ENCODE assay signal across 8 cellular contexts in the genomic region with DNA sequence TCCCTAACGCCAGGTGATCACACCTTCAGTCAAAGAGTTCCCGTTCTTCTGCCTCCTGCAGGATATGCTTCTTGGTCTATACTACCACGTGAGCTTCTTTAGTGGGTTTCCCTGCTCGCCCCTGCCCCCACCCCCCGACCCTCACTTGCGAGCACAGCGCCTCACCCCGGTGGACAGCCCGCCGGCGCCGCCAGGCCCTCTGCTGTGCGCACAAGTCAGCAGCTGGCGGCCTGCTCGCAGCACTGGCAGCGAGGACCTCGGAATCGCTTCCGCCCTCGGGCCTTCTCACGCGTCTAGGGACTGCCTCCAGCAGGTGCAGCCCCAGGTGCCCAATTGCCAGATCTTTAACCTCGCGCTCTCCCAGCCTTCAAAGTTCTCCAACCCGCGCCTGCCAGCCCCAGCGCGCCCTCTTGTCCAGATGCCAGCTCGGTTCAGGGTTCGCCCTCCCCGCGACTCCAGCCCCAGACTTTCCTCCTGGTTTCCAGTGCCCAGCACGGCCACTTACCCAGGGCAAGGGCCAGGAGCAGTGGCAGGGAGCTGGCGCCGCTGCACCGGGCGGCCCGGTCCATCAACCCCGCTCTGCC. TPM values are rescaled to one million over a fixed set of nuclear protein-coding genes. Genes with fewer than 3 reads are reported as not detected.
DNase-seq lines count a peak whose midpoint lies in the region; ATAC-seq and TF ChIP-seq lines count a peak whose summit lies in the region.

No MANE protein-coding gene starts in this region.

- H3K27ac Mint-ChIP-seq in stimulated activated effector memory CD8-positive, alpha-beta T cell treated with anti-CD3 and anti-CD28 coated beads, Interleukin-12 subunit alpha, Interleukin-12 subunit beta, amount 100 ng/mL, for 72 hours: no peak overlapping the region

- 1% methylated on average over 17 to 39 of the region's 39 CpGs for WGBS in body of pancreas, 2 donors

- TF ChIP-seq POLR2A in body of pancreas (IDR thresholded peaks at IDR 0.05): peak; percentile 58 to 90 (median 83)

- TF ChIP-seq CTCF in body of pancreas (IDR thresholded peaks at IDR 0.05) (peak; percentile 29 to 68 (median 49)), GM20000 (IDR thresholded peaks at IDR 0.05; ENCODE audit: extremely low read depth, missing control alignments) (no peak)

- H3K9me3 Mint-ChIP-seq in stimulated activated effector memory CD8-positive, alpha-beta T cell treated with anti-CD3 and anti-CD28 coated beads, Interleukin-12 subunit alpha, Interleukin-12 subunit beta, amount 100 ng/mL, for 72 hours: peaks cover 2% of the 10 kb centered on the region

- peak overlapping the region; percentile 79 to 98 (median 96) for H3K27ac ChIP-seq in body of pancreas

- no peaks in the 10 kb centered on the region for H3K4me1 Mint-ChIP-seq in stimulated activated effector memory CD8-positive, alpha-beta T cell treated with anti-CD3 and anti-CD28 coated beads, Interleukin-12 subunit alpha, Interleukin-12 subunit beta, amount 100 ng/mL, for 72 hours

- peak overlapping the region; percentile 11 to 35 for H3K4me3 ChIP-seq in body of pancreas

- no peaks in the 10 kb centered on the region for H3K36me3 ChIP-seq in body of pancreas (replicated peaks in 1 of 2; ENCODE audit: insufficient read depth in 1 of 2, low read depth in 2 of 2)

- no peaks in the 10 kb centered on the region for H3K9me3 ChIP-seq in body of pancreas

- H3K36me3 Mint-ChIP-seq in stimulated activated effector memory CD8-positive, alpha-beta T cell treated with anti-CD3 and anti-CD28 coated beads, Interleukin-12 subunit alpha, Interleukin-12 subunit beta, amount 100 ng/mL, for 72 hours: no peaks in the 10 kb centered on the region

- DNase-seq in stimulated activated CD4-positive, alpha-beta T cell treated with anti-CD3 and anti-CD28 coated beads, Interleukin-1b, Interleukin-23, amount 100 ng/mL, for 48 hours: peak; percentile 9
- DNase-seq in stimulated activated CD4-positive, alpha-beta T cell treated with anti-CD3 and anti-CD28 coated beads, Interleukin-4, amount 100 ng/mL, for 4 hours: no peak
- DNase-seq in NCI-H2171 treated with DMSO at 0.1 percent for 48 hours (lab: John Stamatoyannopoulos, UW) (peak; percentile 53), body of pancreas (peak; percentile 85 to 91 (median 88)), iPS-NIHi7 (ENCODE audit: extremely low spot score) (peak; percentile 80), GM20000 (ENCODE audit: low spot score) (no peak), medulla oblongata (ENCODE audit: extremely low spot score) (no peak)
- no peak for DNase-seq in stimulated activated effector memory CD8-positive, alpha-beta T cell treated with anti-CD3 and anti-CD28 coated beads, Interleukin-12 subunit alpha, Interleukin-12 subunit beta, amount 100 ng/mL, for 72 hours (ENCODE audit: low spot score in 2 of 2)

- no peak overlapping the region for H3K4me3 Mint-ChIP-seq in stimulated activated effector memory CD8-positive, alpha-beta T cell treated with anti-CD3 and anti-CD28 coated beads, Interleukin-12 subunit alpha, Interleukin-12 subunit beta, amount 100 ng/mL, for 72 hours

- peak; percentile 89 for ATAC-seq in body of pancreas
- ATAC-seq in stimulated activated effector memory CD8-positive, alpha-beta T cell treated with anti-CD3 and anti-CD28 coated beads, Interleukin-12 subunit alpha, Interleukin-12 subunit beta, amount 100 ng/mL, for 72 hours: peak; percentile 36

- peaks cover 10% of the 10 kb centered on the region for H3K4me1 ChIP-seq in body of pancreas

- intact Hi-C loops in body of pancreas (cut with DNase I): no loop called here

- H3K27me3 ChIP-seq in body of pancreas: no peaks in the 10 kb centered on the region

RNA-seq across cellular contexts. Expression of gene BTC, which starts 0.5 kb away (rescaled TPM):
- total RNA-seq in body of pancreas: 1 to 10 TPM; 1.8 to 3.6 TPM

Comparison
In these comparisons a context has a peak if more than half of its experiments do, and no peak if none do; other contexts are left out.
1. DNase-seq: peak in stimulated activated CD4-positive, alpha-beta T cell treated with anti-CD3 and anti-CD28 coated beads, Interleukin-1b, Interleukin-23, amount 100 ng/mL, for 48 hours (single experiment), NCI-H2171 treated with DMSO at 0.1 percent for 48 hours (single experiment), body of pancreas (4 of 4) and iPS-NIHi7 (single experiment); none in stimulated activated CD4-positive, alpha-beta T cell treated with anti-CD3 and anti-CD28 coated beads, Interleukin-4, amount 100 ng/mL, for 4 hours (0 of 2), stimulated activated effector memory CD8-positive, alpha-beta T cell treated with anti-CD3 and anti-CD28 coated beads, Interleukin-12 subunit alpha, Interleukin-12 subunit beta, amount 100 ng/mL, for 72 hours (0 of 2), GM20000 (single experiment) and medulla oblongata (single experiment).